In genomic region chr3:89572261-89572660, GRCh38 we compare ENCODE assay signal across 15 cellular contexts.
A peak's percentile ranks its signal among the peaks of the same experiment; 100 is the strongest.
DNase-seq lines count a peak whose midpoint lies in the region; ATAC-seq and TF ChIP-seq lines count a peak whose summit lies in the region.
"Had no signal": no experiment of that assay in that cellular context is flagged by ENCODE, and none has a peak within 500 bp of the region (broad histone marks: within the 10 kb centered on the region; RNA-seq: fewer than 3 reads in every experiment).

No MANE protein-coding gene starts in this region.

- H3K27ac Mint-ChIP-seq in activated CD4-positive, alpha-beta T cell treated with anti-CD3 and anti-CD28 coated beads for 36 hours: no peak overlapping the region
- H3K27ac Mint-ChIP-seq: CD4-positive, alpha-beta memory T cell; GM23338 had no signal

- H3K36me3 ChIP-seq in PC-3 (ENCODE audit: low read depth, low read length) (no peaks in the 10 kb centered on the region), mammary epithelial cell (ENCODE audit: insufficient read depth, low read length) (no peaks in the 10 kb centered on the region), MG63 (no peaks in the 10 kb centered on the region)
- H3K36me3 ChIP-seq: BE2C had no signal

- 86% methylated on average over 1 of the region's 1 CpG for WGBS in mammary epithelial cell (ENCODE audit: low coverage, missing lambda C conversion rate)

- H4K20me1 ChIP-seq in PC-3 (ENCODE audit: low read length) (no peaks in the 10 kb centered on the region), mammary epithelial cell (ENCODE audit: insufficient read depth, low read length) (no peaks in the 10 kb centered on the region)

- H3K4me3 Mint-ChIP-seq in activated CD4-positive, alpha-beta T cell treated with anti-CD3 and anti-CD28 coated beads for 36 hours: no peak overlapping the region
- H3K4me3 Mint-ChIP-seq: CD4-positive, alpha-beta memory T cell; GM23338 had no signal

- no peak overlapping the region for H3K9ac ChIP-seq in PC-3 (ENCODE audit: low read length)
- no peak overlapping the region for H3K9ac ChIP-seq in mammary epithelial cell (ENCODE audit: insufficient read depth, low read length)

- CTCF ChIA-PET in PC-3 (lab: Charles Lee): no interaction called here
- CTCF ChIA-PET in mammary epithelial cell (lab: Charles Lee; ENCODE audit: low non-redundant PET): no interaction called here
- CTCF ChIA-PET in activated CD4-positive, alpha-beta T cell treated with anti-CD3 and anti-CD28 coated beads for 36 hours (lab: Charles Lee): no interaction called here

- dilution Hi-C loops in mammary epithelial cell (cut with HindIII; ENCODE audit: low sequenced_read_pairs): no loop called here

- H3K4me1 Mint-ChIP-seq in activated CD4-positive, alpha-beta T cell treated with anti-CD3 and anti-CD28 coated beads for 36 hours: no peaks in the 10 kb centered on the region
- H3K4me1 Mint-ChIP-seq: CD4-positive, alpha-beta memory T cell had no signal

- H2AFZ ChIP-seq in PC-3 (ENCODE audit: low read length): no peak overlapping the region
- H2AFZ ChIP-seq in mammary epithelial cell (ENCODE audit: low read depth, low read length): no peak overlapping the region
- H2AFZ ChIP-seq: GM23338 had no signal

- no peaks in the 10 kb centered on the region for H3K9me2 ChIP-seq in PC-3 (replicated peaks; ENCODE audit: low read length)

- peaks cover 1% of the 10 kb centered on the region for H3K9me3 Mint-ChIP-seq in activated CD4-positive, alpha-beta T cell treated with anti-CD3 and anti-CD28 coated beads for 36 hours (ENCODE audit: low read depth)
- H3K9me3 Mint-ChIP-seq: GM23338 had no signal

- H3K4me2 ChIP-seq in PC-3 (ENCODE audit: low read length) (0 out of 2 replicates have a peak overlapping the region, but pooled peaks have one; percentile 11), mammary epithelial cell (ENCODE audit: insufficient read depth, low read depth, low read length) (no peak overlapping the region)
- H3K4me2 ChIP-seq: A549, GM23338 had no signal

- peak; percentile 57 for DNase-seq in PC-3
- DNase-seq in mammary epithelial cell: peak; percentile 21
- peak; percentile 36 for DNase-seq in fibroblast of gingiva (ENCODE audit: low read depth)
- DNase-seq in stromal cell of bone marrow (ENCODE audit: low read depth): peak; percentile 6
- DNase-seq in NCI-H1105 treated with DMSO at 0.1 percent for 48 hours (lab: John Stamatoyannopoulos, UW): no peak
- no peak for DNase-seq in activated CD4-positive, alpha-beta T cell treated with anti-CD3 and anti-CD28 coated beads for 36 hours
- DNase-seq in MG63: no peak
- DNase-seq: BE2C; CD4-positive, alpha-beta memory T cell; DMS79; H7 had no signal

- no peak overlapping the region for H3K4me3 ChIP-seq in PC-3 (ENCODE audit: low read length)
- H3K4me3 ChIP-seq in mammary epithelial cell (replicated peaks in 1 of 3; ENCODE audit: insufficient read depth in 1 of 3, low read depth in 2 of 3, low read length in 3 of 3): no peak overlapping the region
- no peak overlapping the region for H3K4me3 ChIP-seq in MG63
- H3K4me3 ChIP-seq: A549, GM23338 had no signal

- no peaks in the 10 kb centered on the region for H3F3A ChIP-seq in PC-3 (ENCODE audit: low read length, unreplicated experiment)

- no peaks in the 10 kb centered on the region for H3K36me3 Mint-ChIP-seq in activated CD4-positive, alpha-beta T cell treated with anti-CD3 and anti-CD28 coated beads for 36 hours (ENCODE audit: low read depth)
- H3K36me3 Mint-ChIP-seq: CD4-positive, alpha-beta memory T cell had no signal

- intact Hi-C loops in PC-3 (cut with micrococcal nuclease): no loop called here
- intact Hi-C loops in mammary epithelial cell (cut with micrococcal nuclease): no loop called here
- intact Hi-C loops in activated CD4-positive, alpha-beta T cell treated with anti-CD3 and anti-CD28 coated beads for 36 hours (cut with DNase I, micrococcal nuclease): no loop called here

- in situ Hi-C loops in mammary epithelial cell (cut with MboI; ENCODE audit: low sequenced_read_pairs in 2 of 2): no loop called here

- H3K27me3 Mint-ChIP-seq in activated CD4-positive, alpha-beta T cell treated with anti-CD3 and anti-CD28 coated beads for 36 hours: no peaks in the 10 kb centered on the region
- H3K27me3 Mint-ChIP-seq: CD4-positive, alpha-beta memory T cell had no signal

- no peak; the same call in 1 of the 2 replicates for ATAC-seq in PC-3
- ATAC-seq in HG02798 (IDR thresholded peaks at IDR 0.05; ENCODE audit: poor library complexity, unreplicated experiment): no peak
- ATAC-seq in activated CD4-positive, alpha-beta T cell treated with anti-CD3 and anti-CD28 coated beads for 36 hours: no peak
- ATAC-seq: A549, GM23338 had no signal

- H3K4me1 ChIP-seq in PC-3 (ENCODE audit: insufficient read depth, low read length) (peaks cover 18% of the 10 kb centered on the region), mammary epithelial cell (ENCODE audit: insufficient read depth, low read length) (no peaks in the 10 kb centered on the region)
- H3K4me1 ChIP-seq: A549, BE2C had no signal

- H3K79me2 ChIP-seq in PC-3 (ENCODE audit: low read length) (no peaks in the 10 kb centered on the region), mammary epithelial cell (ENCODE audit: insufficient read depth, low read length) (no peaks in the 10 kb centered on the region)

- H3K27me3 ChIP-seq in PC-3 (ENCODE audit: low read length): no peaks in the 10 kb centered on the region
- H3K27me3 ChIP-seq in mammary epithelial cell (ENCODE audit: insufficient read depth, low read length): no peaks in the 10 kb centered on the region
- H3K27me3 ChIP-seq in MG63: no peaks in the 10 kb centered on the region
- H3K27me3 ChIP-seq: BE2C had no signal

- no TSS peak for BruUV-seq in PC-3 (replicated peaks; lab: Mats Ljungman, UMichigan)
- no TSS peak for BruUV-seq in mammary epithelial cell (replicated peaks; lab: Mats Ljungman, UMichigan)

- no peak for TF ChIP-seq CTCF in PC-3 (conservative IDR thresholded peaks at IDR 0.05; ENCODE audit: low read depth, low read length)
- no peak for TF ChIP-seq CTCF in mammary epithelial cell (conservative IDR thresholded peaks at IDR 0.05 in 1 of 2, IDR thresholded peaks at IDR 0.05 in 1 of 2; ENCODE audit: extremely low read depth in 1 of 2, insufficient read depth in 1 of 2, low read depth in 1 of 2, low read length in 2 of 2)

- POLR2A ChIA-PET in PC-3 (lab: Charles Lee; ENCODE audit: unreplicated experiment): no interaction called here
- POLR2A ChIA-PET in activated CD4-positive, alpha-beta T cell treated with anti-CD3 and anti-CD28 coated beads for 36 hours (lab: Charles Lee): no interaction called here

- H3K9me3 ChIP-seq in PC-3 (ENCODE audit: low read length) (no peaks in the 10 kb centered on the region), mammary epithelial cell (replicated peaks; ENCODE audit: insufficient read depth, low read length) (no peaks in the 10 kb centered on the region), MG63 (no peaks in the 10 kb centered on the region)
- H3K9me3 ChIP-seq: A549, BE2C had no signal

- H3K27ac ChIP-seq in PC-3 (ENCODE audit: low read length) (no peak overlapping the region), mammary epithelial cell (ENCODE audit: insufficient read depth, low read depth, low read length) (no peak overlapping the region)
- H3K27ac ChIP-seq: A549, C4-2B had no signal

Comparison
In these comparisons a context has a peak if more than half of its experiments do, and no peak if none do; other contexts are left out.
1. DNase-seq: peak in PC-3 (single experiment), mammary epithelial cell (single experiment), fibroblast of gingiva (single experiment) and stromal cell of bone marrow (single experiment); none in NCI-H1105 treated with DMSO at 0.1 percent for 48 hours (single experiment), activated CD4-positive, alpha-beta T cell treated with anti-CD3 and anti-CD28 coated beads for 36 hours (single experiment) and MG63 (single experiment).